In genomic region chr7:46071601-46072000, GRCh38 we compare ENCODE assay signal across 26 cellular contexts.
DNase-seq lines count a peak whose midpoint lies in the region; ATAC-seq and TF ChIP-seq lines count a peak whose summit lies in the region.
"Had no signal": no experiment of that assay in that cellular context is flagged by ENCODE, and none has a peak within 500 bp of the region (broad histone marks: within the 10 kb centered on the region; RNA-seq: fewer than 3 reads in every experiment).

No MANE protein-coding gene starts in this region.

- H3K36me3 ChIP-seq in osteoblast (ENCODE audit: insufficient read depth, low read length) (no peaks in the 10 kb centered on the region), Peyer's patch (no peaks in the 10 kb centered on the region), aorta (ENCODE audit: control insufficient read depth in 1 of 2, insufficient read depth in 2 of 2, low read length in 1 of 2) (no peaks in the 10 kb centered on the region)
- H3K36me3 ChIP-seq: thoracic aorta had no signal

- no peaks in the 10 kb centered on the region for H3K9me3 ChIP-seq in osteoblast (ENCODE audit: low read depth, low read length)
- H3K9me3 ChIP-seq in Peyer's patch = no peaks in the 10 kb centered on the region
- H3K9me3 ChIP-seq in aorta (ENCODE audit: control insufficient read depth, low read length) = no peaks in the 10 kb centered on the region
- H3K9me3 ChIP-seq: thoracic aorta had no signal

- H3K27me3 ChIP-seq in osteoblast (ENCODE audit: insufficient read depth, low read length) (no peaks in the 10 kb centered on the region), Peyer's patch (no peaks in the 10 kb centered on the region), aorta (ENCODE audit: control insufficient read depth in 1 of 2, insufficient read depth in 2 of 2, low read length in 1 of 2) (no peaks in the 10 kb centered on the region)

- no peak for TF ChIP-seq POLR2A in Peyer's patch (IDR thresholded peaks at IDR 0.05)

- H3K79me2 ChIP-seq in osteoblast (ENCODE audit: insufficient read depth, low read length) = no peaks in the 10 kb centered on the region

- DNase-seq in ELR (ENCODE audit: low read depth) (peak; percentile 40), RPMI7951 (ENCODE audit: low read depth) (peak; percentile 46), epithelial cell of esophagus (ENCODE audit: low read depth) (peak; percentile 26), osteoblast (ENCODE audit: insufficient read length, low spot score, missing footprints) (peak; percentile 72), Peyer's patch (no peak), aorta (no peak)
- DNase-seq: activated CD4-positive, alpha-beta T cell treated with anti-CD3 and anti-CD28 coated beads, Interleukin-2, amount 50 U/mL, for 4 hours; activated CD8-positive, alpha-beta memory T cell treated with anti-CD3 and anti-CD28 coated beads, Interleukin-2, amount 50 U/mL, for 4 hours; activated naive CD4-positive, alpha-beta T cell treated with anti-CD3 and anti-CD28 coated beads, Interleukin-2, amount 50 U/mL, for 16 hours; anterior cingulate cortex; CD4-positive, alpha-beta T cell; foreskin melanocyte; hippocampal formation; KG1; NCI-H146; NCI-H526 treated with DMSO at 0.1 percent for 48 hours; nephron progenitor cell; posterior cingulate gyrus; RPMI8226; stimulated activated naive CD8-positive, alpha-beta T cell treated with anti-CD3 and anti-CD28 coated beads, Interleukin-15, Interleukin-2, amounts not matched to agents 100 U/mL and 50 U/mL, for 24 hours had no signal

- 78 to 86% methylated on average over 1 of the region's 1 CpG for WGBS in aorta, 2 donors

- H2AFZ ChIP-seq in osteoblast (ENCODE audit: low read length) = peak overlapping the region; percentile 43

- intact Hi-C loops in aorta (cut with DNase I) = no loop called here

- ATAC-seq in GM21825 (IDR thresholded peaks at IDR 0.05; ENCODE audit: unreplicated experiment) (no peak), aorta (ENCODE audit: low FRiP score) (no peak)
- ATAC-seq: GM23338; sciatic nerve; stimulated activated naive CD8-positive, alpha-beta T cell treated with anti-CD3 and anti-CD28 coated beads, Interleukin-15, Interleukin-2, amounts not matched to agents 100 U/mL and 50 U/mL, for 24 hours; WTC11 had no signal

- no peak for TF ChIP-seq CTCF in epithelial cell of esophagus (IDR thresholded peaks at IDR 0.05; ENCODE audit: insufficient read depth, low read depth, low read length, missing control alignments)
- TF ChIP-seq CTCF in osteoblast (IDR thresholded peaks at IDR 0.05; ENCODE audit: extremely low read depth, low read depth, low read length) = no peak
- no peak for TF ChIP-seq CTCF in Peyer's patch (IDR thresholded peaks at IDR 0.05)

- H4K20me1 ChIP-seq in osteoblast (ENCODE audit: insufficient read depth, low read length) = no peaks in the 10 kb centered on the region

- peaks cover 22% of the 10 kb centered on the region for H3K4me1 ChIP-seq in osteoblast (ENCODE audit: insufficient read depth, low read length)
- H3K4me1 ChIP-seq in Peyer's patch = no peaks in the 10 kb centered on the region
- H3K4me1 ChIP-seq in aorta (ENCODE audit: control insufficient read depth in 1 of 2, insufficient read depth in 2 of 2, low read length in 2 of 2) = no peaks in the 10 kb centered on the region

- H3K4me3 ChIP-seq in epithelial cell of esophagus (ENCODE audit: low read length) (no peak overlapping the region), osteoblast (ENCODE audit: insufficient read depth, low read length) (no peak overlapping the region), Peyer's patch (no peak overlapping the region), aorta (ENCODE audit: low read length in 2 of 2) (no peak overlapping the region)
- H3K4me3 ChIP-seq: GM23338, thoracic aorta had no signal

- H3K4me2 ChIP-seq in osteoblast (ENCODE audit: insufficient read depth, low read length) = peak overlapping the region; percentile 74
- H3K4me2 ChIP-seq: GM23338 had no signal

- H3K27ac ChIP-seq in osteoblast (ENCODE audit: low read depth, low read length) (peak overlapping the region; percentile 95), Peyer's patch (no peak overlapping the region), aorta (ENCODE audit: low read depth in 1 of 2, low read length in 2 of 2) (no peak overlapping the region)
- H3K27ac ChIP-seq: epithelial cell of prostate, thoracic aorta had no signal

Comparison
In these comparisons a context has a peak if more than half of its experiments do, and no peak if none do; other contexts are left out.
1. DNase-seq: peak in ELR (single experiment), RPMI7951 (single experiment), epithelial cell of esophagus (single experiment) and osteoblast (single experiment); none in Peyer's patch (0 of 3) and aorta (0 of 2).